In the genomic region with DNA sequence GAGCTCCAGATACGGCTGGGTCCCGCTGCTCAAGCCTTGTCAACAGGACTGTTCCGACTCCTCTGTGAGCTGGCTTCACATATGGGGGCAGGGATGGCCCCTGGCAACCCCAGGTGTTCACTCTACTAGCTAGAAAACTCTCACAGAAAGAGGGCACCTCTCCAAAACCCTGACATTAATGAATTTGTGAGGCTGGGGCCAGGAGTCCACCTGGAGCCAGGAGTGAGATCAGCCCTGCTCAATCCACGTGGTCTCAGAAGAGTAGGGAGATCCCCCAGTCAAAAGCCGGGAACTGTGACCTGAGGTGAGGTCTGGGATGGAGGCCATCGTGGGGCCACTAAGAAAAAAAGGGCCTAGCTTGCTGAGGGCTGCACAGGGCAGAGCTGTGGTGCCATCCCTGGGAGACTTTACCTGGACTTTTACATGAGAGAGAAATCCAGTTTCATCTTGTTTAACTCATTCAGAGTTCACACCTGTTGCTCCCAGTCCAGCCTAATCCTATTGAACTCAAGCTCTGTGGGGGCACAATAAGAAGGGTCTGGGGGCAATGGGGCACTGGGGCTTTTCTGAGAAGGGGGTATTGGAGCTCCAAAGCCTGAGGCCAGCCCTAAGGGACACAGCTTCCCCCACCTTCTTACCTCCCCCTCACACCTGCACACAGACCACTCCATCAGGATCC, we compare ENCODE assay signal across 20 cellular contexts.
A peak's percentile ranks its signal among the peaks of the same experiment; 100 is the strongest.
DNase-seq lines count a peak whose midpoint lies in the region; ATAC-seq, FAIRE-seq and TF ChIP-seq lines count a peak whose summit lies in the region.
"Had no signal": no experiment of that assay in that cellular context is flagged by ENCODE, and none has a peak within 500 bp of the region (broad histone marks: within the 10 kb centered on the region; RNA-seq: fewer than 3 reads in every experiment).

No MANE protein-coding gene starts in this region.

- no peak for FAIRE-seq in H54 (lab: Jason Lieb, UNC)
- FAIRE-seq: A549, D721Med, HTR-8/SVneo had no signal

- ATAC-seq in central memory CD8-positive, alpha-beta T cell (replicated peaks; ENCODE audit: extremely low read depth, poor library complexity, severe bottlenecking): no peak
- no peak for ATAC-seq in HG03460 (IDR thresholded peaks at IDR 0.05; ENCODE audit: unreplicated experiment)
- ATAC-seq: A549 had no signal

- H3K4me3 Mint-ChIP-seq in central memory CD8-positive, alpha-beta T cell: no peak overlapping the region
- H3K4me3 Mint-ChIP-seq: CD4-positive, alpha-beta T cell; H9; IgD-negative memory B cell had no signal

- BruUV-seq in OCI-LY7 (replicated peaks; lab: Mats Ljungman, UMichigan): no TSS peak

- H3K4me1 Mint-ChIP-seq in central memory CD8-positive, alpha-beta T cell: no peaks in the 10 kb centered on the region

- no peaks in the 10 kb centered on the region for H3K4me1 ChIP-seq in HEK293 (ENCODE audit: control insufficient read depth, insufficient read depth, low read length)
- no peaks in the 10 kb centered on the region for H3K4me1 ChIP-seq in spleen
- no peaks in the 10 kb centered on the region for H3K4me1 ChIP-seq in OCI-LY7 (ENCODE audit: insufficient read depth, low read length, poor library complexity, severe bottlenecking)
- H3K4me1 ChIP-seq: A549, Caco-2 had no signal

- H3K27ac Mint-ChIP-seq in central memory CD8-positive, alpha-beta T cell (ENCODE audit: low read depth): peak overlapping the region; percentile 3
- H3K27ac Mint-ChIP-seq: CD4-positive, alpha-beta T cell; H9; IgD-negative memory B cell had no signal

- H3K9me3 Mint-ChIP-seq in central memory CD8-positive, alpha-beta T cell: no peaks in the 10 kb centered on the region
- H3K9me3 Mint-ChIP-seq: CD4-positive, alpha-beta T cell; H9; IgD-negative memory B cell had no signal

- TF ChIP-seq CTCF in HEK293 (tag by site-specific recombination; IDR thresholded peaks at IDR 0.05) (no peak), spleen (IDR thresholded peaks at IDR 0.05 in 8 of 11, conservative IDR thresholded peaks at IDR 0.05 in 3 of 11) (no peak), OCI-LY7 (conservative IDR thresholded peaks at IDR 0.05; ENCODE audit: low read length) (no peak)

- TF ChIP-seq POLR2A in spleen (IDR thresholded peaks at IDR 0.05) (no peak), H54 (IDR thresholded peaks at IDR 0.05; ENCODE audit: low read depth, low read length) (no peak)

- intact Hi-C loops in spleen (cut with DNase I; ENCODE audit: low total_unique reads): no loop called here
- intact Hi-C loops in OCI-LY7 (cut with micrococcal nuclease; ENCODE audit: unreplicated experiment): no loop called here

- WGBS in spleen, 5 donors: 78 to 87% (median 84%) methylated on average over 5 to 6 of the region's 6 CpGs

- H3K4me3 ChIP-seq in HEK293 (ENCODE audit: low read depth, low read length) (no peak overlapping the region), spleen (no peak overlapping the region), OCI-LY7 (ENCODE audit: low read depth, low read length, poor library complexity, severe bottlenecking) (no peak overlapping the region)
- H3K4me3 ChIP-seq: A549 had no signal

- H3K36me3 ChIP-seq in HEK293 (ENCODE audit: control insufficient read depth in 2 of 2, insufficient read depth in 1 of 2, low read length in 2 of 2) (no peaks in the 10 kb centered on the region), spleen (no peaks in the 10 kb centered on the region), OCI-LY7 (ENCODE audit: insufficient read depth, low read length) (no peaks in the 10 kb centered on the region)

- H4K20me1 ChIP-seq in OCI-LY7 (ENCODE audit: insufficient read depth, low read length): no peaks in the 10 kb centered on the region

- H3K27ac ChIP-seq in HEK293 (ENCODE audit: extremely low read depth, low read depth, low read length): no peak overlapping the region
- no peak overlapping the region for H3K27ac ChIP-seq in spleen
- no peak overlapping the region for H3K27ac ChIP-seq in OCI-LY7 (ENCODE audit: low read depth, low read length, poor library complexity, severe bottlenecking)
- H3K27ac ChIP-seq: 22Rv1, A549, C4-2B had no signal

- H3K27me3 Mint-ChIP-seq in central memory CD8-positive, alpha-beta T cell: peaks cover 17% of the 10 kb centered on the region
- H3K27me3 Mint-ChIP-seq: CD4-positive, alpha-beta T cell had no signal

- H2AFZ ChIP-seq in OCI-LY7 (ENCODE audit: low read length): no peak overlapping the region

- H3K79me2 ChIP-seq in OCI-LY7 (ENCODE audit: insufficient read depth, low read depth, low read length): no peaks in the 10 kb centered on the region

- H3K9me3 ChIP-seq in HEK293 (ENCODE audit: control insufficient read depth, insufficient read depth, low read depth, low read length) (no peaks in the 10 kb centered on the region), spleen (no peaks in the 10 kb centered on the region), OCI-LY7 (ENCODE audit: low read length) (no peaks in the 10 kb centered on the region)
- H3K9me3 ChIP-seq: A549, Caco-2 had no signal

- DNase-seq in DMS79 treated with DMSO at 0.1 percent for 48 hours (lab: John Stamatoyannopoulos, UW): peak; percentile 45
- DNase-seq in DMS79 (lab: John Stamatoyannopoulos, UW): no peak
- DNase-seq in central memory CD8-positive, alpha-beta T cell (ENCODE audit: low spot score in 2 of 2): no peak
- DNase-seq in spleen: peak; percentile 37
- DNase-seq in OCI-LY7 (ENCODE audit: low spot score): no peak
- no peak for DNase-seq in H54 (ENCODE audit: insufficient read length, low spot score)
- DNase-seq: AML-193; Caco-2; CD4-positive, alpha-beta T cell; GF-D8; GOT3; H9 had no signal

- H3K36me3 Mint-ChIP-seq in central memory CD8-positive, alpha-beta T cell (ENCODE audit: insufficient read depth): peaks cover 4% of the 10 kb centered on the region
- H3K36me3 Mint-ChIP-seq: IgD-negative memory B cell had no signal

- peaks cover 0 to 18% (median 0%) of the 10 kb centered on the region in 7 donors for H3K27me3 ChIP-seq in spleen (replicated peaks in 1 of 7)

- H3K4me2 ChIP-seq in OCI-LY7 (ENCODE audit: low read length): no peak overlapping the region
- H3K4me2 ChIP-seq: A549 had no signal

- CTCF ChIA-PET in HEK293 (lab: Yijun Ruan, JAX) (interaction anchor here (0.6 to 1.7 kb wide), 7 partner anchors 11 to 368 kb away, joined by 3 to 11 read pairs (median 5); partner anchors contain the start of gene BAK1), OCI-LY7 (lab: Charles Lee; ENCODE audit: unreplicated experiment) (no interaction called here)

- POLR2A ChIA-PET in HEK293 (lab: Yijun Ruan, JAX): no interaction called here
- POLR2A ChIA-PET in OCI-LY7 (lab: Charles Lee): no interaction called here

- H3K9me2 ChIP-seq in OCI-LY7 (ENCODE audit: insufficient read depth, low read length): no peaks in the 10 kb centered on the region

TF ChIP-seq in HEK293, 187 proteins besides CTCF, POLR2A, EP300 and RAD21:
- peak; percentile 93 for TF ChIP-seq SCRT2 (tag by site-specific recombination; IDR thresholded peaks at IDR 0.05)
- no peak for TF ChIP-seq ZNF2 (tag by site-specific recombination; IDR thresholded peaks at IDR 0.05)
TF ChIP-seq in HEK293: peak in this region for 1.

Comparison
In these comparisons a context has a peak if more than half of its experiments do, and no peak if none do; other contexts are left out.
1. DNase-seq: peak in DMS79 treated with DMSO at 0.1 percent for 48 hours (single experiment) and spleen (single experiment); none in DMS79 (single experiment), central memory CD8-positive, alpha-beta T cell (0 of 2), OCI-LY7 (single experiment) and H54 (single experiment).